19 cellular contexts compared by ENCODE assay signal in the genomic region with DNA sequence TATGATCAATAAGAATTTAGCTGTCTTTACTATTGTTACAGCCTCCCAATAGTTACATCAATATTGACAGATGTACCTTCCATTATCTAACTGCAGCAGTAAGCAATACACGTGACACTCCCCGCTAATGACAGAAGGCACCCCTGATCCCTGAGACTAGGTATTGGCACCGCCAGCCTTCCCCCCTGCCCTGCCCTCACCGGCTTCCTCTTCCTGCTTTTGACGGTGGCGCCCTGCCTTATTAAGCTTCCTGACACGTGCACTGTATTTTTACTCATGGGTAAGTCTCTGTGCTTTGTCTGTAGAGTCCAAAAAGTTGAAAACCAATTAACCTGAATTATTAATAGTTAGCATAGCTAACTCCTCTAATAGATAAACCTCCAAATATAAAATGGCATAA.
"Had no signal": no experiment of that assay in that cellular context is flagged by ENCODE, and none has a peak within 500 bp of the region (broad histone marks: within the 10 kb centered on the region; RNA-seq: fewer than 3 reads in every experiment).

No MANE protein-coding gene starts in this region.

- ATAC-seq: activated T-cell treated with anti-CD3 and anti-CD28 coated beads, Interleukin-2, amount 50 U/mL, for 72 hours; gastrocnemius medialis; left cardiac atrium; natural killer cell treated with Interleukin-12 subunit alpha and Interleukin-12 subunit beta and Interleukin-15 and Interleukin-18, amount 100 ng/mL, for 72 hours; pancreas; right cardiac atrium; stimulated activated naive CD8-positive, alpha-beta T cell treated with anti-CD3 and anti-CD28 coated beads, Interleukin-15, Interleukin-2, amounts not matched to agents 100 U/mL and 50 U/mL, for 24 hours had no signal

- H3K27ac Mint-ChIP-seq: activated CD4-positive, alpha-beta memory T cell treated with anti-CD3 and anti-CD28 coated beads for 36 hours; activated naive CD4-positive, alpha-beta T cell treated with anti-CD3 and anti-CD28 coated beads, Interleukin-2, amount 10 ng/mL, durations not matched to agents 7 days and 5 days; activated T-cell treated with anti-CD3 and anti-CD28 coated beads, Interleukin-2, amount 50 U/mL, for 72 hours; natural killer cell treated with Interleukin-12 subunit alpha and Interleukin-12 subunit beta and Interleukin-15 and Interleukin-18, amount 100 ng/mL, for 72 hours had no signal

- DNase-seq: activated CD4-positive, alpha-beta memory T cell treated with anti-CD3 and anti-CD28 coated beads for 36 hours; activated CD4-positive, alpha-beta T cell treated with anti-CD3 and anti-CD28 coated beads for 48 hours; activated effector memory CD4-positive, alpha-beta T cell treated with Interleukin-2 at 50 U/mL for 16 hours; activated naive CD4-positive, alpha-beta T cell treated with anti-CD3 and anti-CD28 coated beads, Interleukin-2, amount 10 ng/mL, durations not matched to agents 7 days and 5 days; activated T-cell treated with anti-CD3 and anti-CD28 coated beads, Interleukin-2, amount 50 U/mL, for 72 hours; amygdala; colonic mucosa; esophagus squamous epithelium; gastrocnemius medialis; head of caudate nucleus; hypothalamus; left cardiac atrium; midbrain; pancreas; right cardiac atrium; stimulated activated CD4-positive, alpha-beta T cell treated with anti-CD3 and anti-CD28 coated beads, Interleukin-4, amount 100 ng/mL, for 24 hours; stimulated activated naive CD8-positive, alpha-beta T cell treated with anti-CD3 and anti-CD28 coated beads, Interleukin-15, Interleukin-2, amounts not matched to agents 100 U/mL and 50 U/mL, for 24 hours; upper lobe of left lung had no signal

- H3K27me3 Mint-ChIP-seq: activated CD4-positive, alpha-beta memory T cell treated with anti-CD3 and anti-CD28 coated beads for 36 hours; activated naive CD4-positive, alpha-beta T cell treated with anti-CD3 and anti-CD28 coated beads, Interleukin-2, amount 10 ng/mL, durations not matched to agents 7 days and 5 days; natural killer cell treated with Interleukin-12 subunit alpha and Interleukin-12 subunit beta and Interleukin-15 and Interleukin-18, amount 100 ng/mL, for 72 hours had no signal

- H3K9me3 Mint-ChIP-seq: natural killer cell treated with Interleukin-12 subunit alpha and Interleukin-12 subunit beta and Interleukin-15 and Interleukin-18, amount 100 ng/mL, for 72 hours had no signal

- H3K4me3 Mint-ChIP-seq: activated CD4-positive, alpha-beta memory T cell treated with anti-CD3 and anti-CD28 coated beads for 36 hours; activated naive CD4-positive, alpha-beta T cell treated with anti-CD3 and anti-CD28 coated beads, Interleukin-2, amount 10 ng/mL, durations not matched to agents 7 days and 5 days; activated T-cell treated with anti-CD3 and anti-CD28 coated beads, Interleukin-2, amount 50 U/mL, for 72 hours; natural killer cell treated with Interleukin-12 subunit alpha and Interleukin-12 subunit beta and Interleukin-15 and Interleukin-18, amount 100 ng/mL, for 72 hours had no signal
